Comparison of ENCODE assay signal across 8 cellular contexts in genomic region chr6:158475344-158476302, GRCh38.
DNase-seq lines count a peak whose midpoint lies in the region; ATAC-seq and TF ChIP-seq lines count a peak whose summit lies in the region.

No MANE protein-coding gene starts in this region.

- H3K4me3 ChIP-seq in epithelial cell of esophagus (ENCODE audit: low read length) = no peak overlapping the region

- no peak for TF ChIP-seq CTCF in epithelial cell of esophagus (IDR thresholded peaks at IDR 0.05; ENCODE audit: insufficient read depth, low read depth, low read length, missing control alignments)

- peak; percentile 94 for DNase-seq in DMS79 treated with DMSO at 0.1 percent for 48 hours (lab: John Stamatoyannopoulos, UW)
- peak; percentile 99 for DNase-seq in NCI-H748 (lab: John Stamatoyannopoulos, UW; ENCODE audit: unreplicated experiment)
- DNase-seq in epithelial cell of esophagus (ENCODE audit: low read depth) = peak; percentile 48
- peak; percentile 53 for DNase-seq in superior temporal gyrus (ENCODE audit: extremely low spot score)
- DNase-seq in NK-92 (lab: John Stamatoyannopoulos, UW; ENCODE audit: unreplicated experiment) = no peak
- DNase-seq in activated naive CD4-positive, alpha-beta T cell treated with anti-CD3 and anti-CD28 coated beads, Interleukin-2, amount 50 U/mL, for 16 hours = no peak

- ATAC-seq in GM19467 (IDR thresholded peaks at IDR 0.05; ENCODE audit: unreplicated experiment) = peak; percentile 78
- ATAC-seq in HG03432 (IDR thresholded peaks at IDR 0.05; ENCODE audit: unreplicated experiment) = peak; percentile 85

Comparison
In these comparisons a context has a peak if more than half of its experiments do, and no peak if none do; other contexts are left out.
1. DNase-seq: peak in DMS79 treated with DMSO at 0.1 percent for 48 hours (single experiment), NCI-H748 (single experiment), epithelial cell of esophagus (single experiment) and superior temporal gyrus (single experiment); none in NK-92 (single experiment) and activated naive CD4-positive, alpha-beta T cell treated with anti-CD3 and anti-CD28 coated beads, Interleukin-2, amount 50 U/mL, for 16 hours (single experiment).